In the genomic region with DNA sequence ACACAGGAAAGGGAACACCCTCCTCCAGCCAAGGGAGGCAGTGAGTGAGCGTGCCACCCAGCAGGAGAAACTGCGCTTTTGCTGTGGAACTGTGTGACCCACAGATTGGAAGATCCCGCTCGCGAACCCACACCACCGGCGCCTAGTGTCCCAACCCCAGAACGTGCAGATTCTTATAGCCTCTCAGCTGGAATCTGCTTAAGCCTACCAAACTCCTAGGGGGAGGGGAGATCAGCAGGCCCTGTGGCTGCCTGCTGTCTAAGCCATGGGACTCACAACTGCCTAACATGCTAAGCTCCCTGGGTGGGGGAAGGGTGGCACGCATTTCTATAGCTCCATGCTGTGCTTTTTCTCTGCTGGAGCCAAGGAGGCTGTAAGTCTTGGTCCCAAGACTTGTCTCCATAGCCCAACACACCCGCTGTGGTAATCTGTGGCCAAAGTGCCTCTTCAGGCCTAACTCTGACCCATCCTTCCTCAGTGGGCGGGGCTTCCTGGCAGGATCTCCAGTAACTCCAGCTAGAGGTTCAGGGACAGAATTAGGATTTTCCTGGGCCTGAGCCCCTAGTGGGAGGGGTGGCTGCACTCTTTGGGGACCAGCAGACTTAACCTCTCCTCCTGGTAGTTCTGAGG, we compare ENCODE assay signal across 23 cellular contexts.
DNase-seq lines count a peak whose midpoint lies in the region; ATAC-seq and TF ChIP-seq lines count a peak whose summit lies in the region.
"Had no signal": no experiment of that assay in that cellular context is flagged by ENCODE, and none has a peak within 500 bp of the region (broad histone marks: within the 10 kb centered on the region; RNA-seq: fewer than 3 reads in every experiment).

No MANE protein-coding gene starts in this region.

- no peaks in the 10 kb centered on the region for H3F3A ChIP-seq in GM23338 (replicated peaks; ENCODE audit: low read depth)
- H3F3A ChIP-seq in SK-N-SH (replicated peaks; ENCODE audit: insufficient read depth): no peaks in the 10 kb centered on the region

- peak overlapping the region; percentile 21; the same call in 1 of the 2 replicates for H3K4me2 ChIP-seq in GM23338
- no peak overlapping the region for H3K4me2 ChIP-seq in OCI-LY7 (ENCODE audit: low read length)
- H3K4me2 ChIP-seq in SK-N-SH: no peak overlapping the region
- H3K4me2 ChIP-seq: A549; BLaER1 treated with 17β-estradiol and CSF1 and Interleukin-3, amounts not matched to agents 10 nM and 100 nM had no signal

- H3K36me3 Mint-ChIP-seq in GM23338 (ENCODE audit: low read depth): peaks cover 8% of the 10 kb centered on the region; the same call in 1 of the 3 replicates
- H3K36me3 Mint-ChIP-seq in activated naive CD4-positive, alpha-beta T cell treated with anti-CD3 and anti-CD28 coated beads, Interleukin-2, amount 10 ng/mL, durations not matched to agents 7 days and 5 days: no peaks in the 10 kb centered on the region
- H3K36me3 Mint-ChIP-seq: CD4-positive, alpha-beta memory T cell had no signal

- no peak overlapping the region for H3K9ac ChIP-seq in SK-N-SH
- H3K9ac ChIP-seq: BLaER1 treated with 17β-estradiol and CSF1 and Interleukin-3, amounts not matched to agents 10 nM and 100 nM had no signal

- H3K27me3 Mint-ChIP-seq in GM23338 (ENCODE audit: insufficient read depth, low read depth, poor library complexity): peaks cover 5% of the 10 kb centered on the region
- no peaks in the 10 kb centered on the region for H3K27me3 Mint-ChIP-seq in activated naive CD4-positive, alpha-beta T cell treated with anti-CD3 and anti-CD28 coated beads, Interleukin-2, amount 10 ng/mL, durations not matched to agents 7 days and 5 days
- H3K27me3 Mint-ChIP-seq: CD4-positive, alpha-beta memory T cell had no signal

- no peak for TF ChIP-seq CTCF in GM23338 (conservative IDR thresholded peaks at IDR 0.05; ENCODE audit: low read depth in 2 of 2)
- no peak for TF ChIP-seq CTCF in WERI-Rb-1 (IDR thresholded peaks at IDR 0.05; ENCODE audit: low read depth, low read length)
- no peak for TF ChIP-seq CTCF in OCI-LY7 (conservative IDR thresholded peaks at IDR 0.05; ENCODE audit: low read length)
- TF ChIP-seq CTCF in SK-N-SH (IDR thresholded peaks at IDR 0.05): no peak

- H3K36me3 ChIP-seq in GM23338 (ENCODE audit: insufficient read depth) (no peaks in the 10 kb centered on the region), WERI-Rb-1 (no peaks in the 10 kb centered on the region), OCI-LY7 (ENCODE audit: insufficient read depth, low read length) (no peaks in the 10 kb centered on the region), SK-N-SH (replicated peaks in 1 of 2; ENCODE audit: control insufficient read depth in 1 of 2, insufficient read depth in 2 of 2, low read length in 1 of 2) (no peaks in the 10 kb centered on the region)
- H3K36me3 ChIP-seq: BLaER1 treated with 17β-estradiol and CSF1 and Interleukin-3, amounts not matched to agents 10 nM and 100 nM; HAP-1 had no signal

- no peak for TF ChIP-seq RAD21 in SK-N-SH (IDR thresholded peaks at IDR 0.05; ENCODE audit: low read length)

- H2AFZ ChIP-seq in GM23338 (peak overlapping the region; percentile 60), OCI-LY7 (ENCODE audit: low read length) (no peak overlapping the region), SK-N-SH (ENCODE audit: low read depth) (no peak overlapping the region)

- no peak overlapping the region for H3K27ac Mint-ChIP-seq in GM23338
- no peak overlapping the region for H3K27ac Mint-ChIP-seq in activated naive CD4-positive, alpha-beta T cell treated with anti-CD3 and anti-CD28 coated beads, Interleukin-2, amount 10 ng/mL, durations not matched to agents 7 days and 5 days
- H3K27ac Mint-ChIP-seq: CD4-positive, alpha-beta memory T cell; IgD-negative memory B cell; T-helper 1 cell treated with Interleukin-12 subunit alpha and Interleukin-12 subunit beta and Interleukin-4 antibody, amounts not matched to agents 30 μg/mL and 1 μg/mL, for 36 hours had no signal

- H3K27me3 ChIP-seq in GM23338 (ENCODE audit: insufficient read depth) (no peaks in the 10 kb centered on the region), WERI-Rb-1 (ENCODE audit: insufficient read depth, low read depth, severe bottlenecking) (no peaks in the 10 kb centered on the region), SK-N-SH (ENCODE audit: insufficient read depth) (no peaks in the 10 kb centered on the region)
- H3K27me3 ChIP-seq: BLaER1 treated with 17β-estradiol and CSF1 and Interleukin-3, amounts not matched to agents 10 nM and 100 nM had no signal

- H3K9me3 ChIP-seq in WERI-Rb-1 (ENCODE audit: severe bottlenecking) (peaks cover 5% of the 10 kb centered on the region), OCI-LY7 (ENCODE audit: low read length) (no peaks in the 10 kb centered on the region), SK-N-SH (no peaks in the 10 kb centered on the region)
- H3K9me3 ChIP-seq: A549, Caco-2, HAP-1 had no signal

- peaks cover 10% of the 10 kb centered on the region; the same call in 1 of the 2 replicates for H3K4me1 ChIP-seq in GM23338 (ENCODE audit: insufficient read depth)
- H3K4me1 ChIP-seq in OCI-LY7 (ENCODE audit: insufficient read depth, low read length, poor library complexity, severe bottlenecking): no peaks in the 10 kb centered on the region
- no peaks in the 10 kb centered on the region for H3K4me1 ChIP-seq in SK-N-SH (ENCODE audit: control insufficient read depth in 1 of 2, insufficient read depth in 2 of 2, low read depth in 1 of 2, low read length in 1 of 2)
- H3K4me1 ChIP-seq: BLaER1 treated with 17β-estradiol and CSF1 and Interleukin-3, amounts not matched to agents 10 nM and 100 nM; Caco-2; HAP-1 had no signal

- TF ChIP-seq EP300 in SK-N-SH (IDR thresholded peaks at IDR 0.05; ENCODE audit: borderline replicate concordance in 1 of 2, low read depth in 1 of 2, low read length in 1 of 2): no peak

- intact Hi-C loops in OCI-LY7 (cut with micrococcal nuclease; ENCODE audit: unreplicated experiment): no loop called here

- H3K9me2 ChIP-seq in GM23338 (ENCODE audit: insufficient read depth) (0 out of 2 replicates have a peak, but pooled peaks cover 9% of the 10 kb centered on the region), OCI-LY7 (ENCODE audit: insufficient read depth, low read length) (no peaks in the 10 kb centered on the region), SK-N-SH (no peaks in the 10 kb centered on the region)

- peaks cover 17% of the 10 kb centered on the region; the same call in 2 of the 3 replicates for H3K9me3 Mint-ChIP-seq in GM23338
- peaks cover 26% of the 10 kb centered on the region for H3K9me3 Mint-ChIP-seq in activated naive CD4-positive, alpha-beta T cell treated with anti-CD3 and anti-CD28 coated beads, Interleukin-2, amount 10 ng/mL, durations not matched to agents 7 days and 5 days

- BruUV-seq in OCI-LY7 (replicated peaks; lab: Mats Ljungman, UMichigan): no TSS peak

- H4K20me1 ChIP-seq in GM23338 (replicated peaks; ENCODE audit: insufficient read depth) (no peaks in the 10 kb centered on the region), OCI-LY7 (ENCODE audit: insufficient read depth, low read length) (no peaks in the 10 kb centered on the region), SK-N-SH (ENCODE audit: insufficient read depth) (no peaks in the 10 kb centered on the region)
- H4K20me1 ChIP-seq: BLaER1 treated with 17β-estradiol and CSF1 and Interleukin-3, amounts not matched to agents 10 nM and 100 nM had no signal

- peak; percentile 60 for DNase-seq in GM23338 (ENCODE audit: low spot score)
- peak; percentile 93 for DNase-seq in WERI-Rb-1
- peak; percentile 9 for DNase-seq in iPS DF 4.7 (ENCODE audit: extremely low read depth, low spot score)
- DNase-seq in OCI-LY7 (ENCODE audit: low spot score): no peak
- no peak for DNase-seq in activated naive CD4-positive, alpha-beta T cell treated with anti-CD3 and anti-CD28 coated beads, Interleukin-2, amount 10 ng/mL, durations not matched to agents 7 days and 5 days
- no peak for DNase-seq in SK-N-SH
- DNase-seq: Caco-2; CD4-positive, alpha-beta memory T cell; DMS153; GDM1; NCI-H1105; NCI-H146; NCI-H2029; NCI-H2227 treated with DMSO at 0.1 percent for 48 hours; NCI-H510A treated with DMSO at 0.1 percent for 48 hours; NCI-H774; Right ventricle myocardium superior had no signal

- 27% methylated on average over 4 of the region's 11 CpGs for WGBS in SK-N-SH (ENCODE audit: low lambda C conversion rate)

- H3K4me3 ChIP-seq in GM23338: no peak overlapping the region; the same call in 1 of the 2 replicates
- H3K4me3 ChIP-seq in WERI-Rb-1 (ENCODE audit: low read depth, low read length): no peak overlapping the region
- no peak overlapping the region for H3K4me3 ChIP-seq in OCI-LY7 (ENCODE audit: low read depth, low read length, poor library complexity, severe bottlenecking)
- no peak overlapping the region for H3K4me3 ChIP-seq in SK-N-SH (ENCODE audit: low read depth in 2 of 2, low read length in 1 of 2)
- H3K4me3 ChIP-seq: A549; BLaER1 treated with 17β-estradiol and CSF1 and Interleukin-3, amounts not matched to agents 10 nM and 100 nM; HAP-1 had no signal

- no peak overlapping the region for H3K4me3 Mint-ChIP-seq in GM23338
- no peak overlapping the region for H3K4me3 Mint-ChIP-seq in activated naive CD4-positive, alpha-beta T cell treated with anti-CD3 and anti-CD28 coated beads, Interleukin-2, amount 10 ng/mL, durations not matched to agents 7 days and 5 days
- H3K4me3 Mint-ChIP-seq: CD4-positive, alpha-beta memory T cell; IgD-negative memory B cell; T-helper 1 cell treated with Interleukin-12 subunit alpha and Interleukin-12 subunit beta and Interleukin-4 antibody, amounts not matched to agents 30 μg/mL and 1 μg/mL, for 36 hours had no signal

- H3K79me2 ChIP-seq in GM23338 (replicated peaks; ENCODE audit: insufficient read depth) (no peaks in the 10 kb centered on the region), OCI-LY7 (ENCODE audit: insufficient read depth, low read depth, low read length) (no peaks in the 10 kb centered on the region), SK-N-SH (ENCODE audit: insufficient read depth) (no peaks in the 10 kb centered on the region)

- CTCF ChIA-PET in OCI-LY7 (lab: Charles Lee; ENCODE audit: unreplicated experiment): no interaction called here
- CTCF ChIA-PET in activated naive CD4-positive, alpha-beta T cell treated with anti-CD3 and anti-CD28 coated beads, Interleukin-2, amount 10 ng/mL, durations not matched to agents 7 days and 5 days (lab: Charles Lee): no interaction called here
- CTCF ChIA-PET in SK-N-SH (lab: Yijun Ruan, JAX): interaction anchor here (1.0 kb wide), 1 partner anchor 267 kb away, joined by 3 read pairs; no protein-coding TSS in a partner anchor

- peaks cover 17% of the 10 kb centered on the region; the same call in 2 of the 3 replicates for H3K4me1 Mint-ChIP-seq in GM23338
- H3K4me1 Mint-ChIP-seq in activated naive CD4-positive, alpha-beta T cell treated with anti-CD3 and anti-CD28 coated beads, Interleukin-2, amount 10 ng/mL, durations not matched to agents 7 days and 5 days: no peaks in the 10 kb centered on the region
- H3K4me1 Mint-ChIP-seq: CD4-positive, alpha-beta memory T cell had no signal

- H3K27ac ChIP-seq in GM23338 (ENCODE audit: low read depth) (no peak overlapping the region), WERI-Rb-1 (peak overlapping the region; percentile 58), OCI-LY7 (ENCODE audit: low read depth, low read length, poor library complexity, severe bottlenecking) (no peak overlapping the region), SK-N-SH (ENCODE audit: low read depth in 2 of 2, low read length in 1 of 2) (no peak overlapping the region)
- H3K27ac ChIP-seq: A549; BLaER1 treated with 17β-estradiol and CSF1 and Interleukin-3, amounts not matched to agents 10 nM and 100 nM had no signal

- peak; percentile 98 for ATAC-seq in GM23338
- no peak for ATAC-seq in GM21825 (IDR thresholded peaks at IDR 0.05; ENCODE audit: unreplicated experiment)
- ATAC-seq: A549 had no signal

- POLR2A ChIA-PET in OCI-LY7 (lab: Charles Lee) (interaction anchor here (0.6 kb wide), 1 partner anchor 256 kb away, joined by 3 read pairs; no protein-coding TSS in a partner anchor), SK-N-SH (lab: Yijun Ruan, JAX) (no interaction called here)

Comparison
In these comparisons a context has a peak if more than half of its experiments do, and no peak if none do; other contexts are left out.
1. DNase-seq: peak in GM23338 (single experiment), WERI-Rb-1 (single experiment) and iPS DF 4.7 (single experiment); none in OCI-LY7 (single experiment), activated naive CD4-positive, alpha-beta T cell treated with anti-CD3 and anti-CD28 coated beads, Interleukin-2, amount 10 ng/mL, durations not matched to agents 7 days and 5 days (single experiment) and SK-N-SH (single experiment).